14 cellular contexts compared by ENCODE assay signal in the genomic region with DNA sequence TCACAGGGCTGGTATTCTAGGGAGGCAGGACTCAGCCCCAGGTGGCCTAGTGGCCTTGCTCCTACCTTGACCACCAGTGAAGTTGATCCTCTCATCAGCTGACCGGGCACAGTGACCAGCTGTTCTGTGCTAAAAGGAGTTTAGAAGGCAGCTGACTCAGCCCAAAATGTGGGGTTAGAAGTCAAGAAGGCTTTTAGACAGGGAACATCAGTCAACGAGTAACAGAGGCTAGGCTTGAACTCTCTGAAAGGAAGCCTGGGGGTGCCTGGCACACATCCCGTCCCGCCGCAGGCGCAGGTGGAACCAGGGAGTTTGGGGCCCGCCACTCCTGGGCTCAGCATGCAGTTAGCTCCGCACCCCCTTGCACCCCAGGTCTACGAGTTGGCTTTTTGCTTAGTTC.
A peak's percentile ranks its signal among the peaks of the same experiment; 100 is the strongest.
DNase-seq lines count a peak whose midpoint lies in the region; ATAC-seq and TF ChIP-seq lines count a peak whose summit lies in the region.
"Had no signal": no experiment of that assay in that cellular context is flagged by ENCODE, and none has a peak within 500 bp of the region (broad histone marks: within the 10 kb centered on the region; RNA-seq: fewer than 3 reads in every experiment).

No MANE protein-coding gene starts in this region.

- no peak overlapping the region for H2AFZ ChIP-seq in ACC112 (ENCODE audit: low read length, unreplicated experiment)

- TF ChIP-seq CTCF in brain microvascular endothelial cell (IDR thresholded peaks at IDR 0.05; ENCODE audit: low read depth, low read length, missing control alignments) = no peak
- TF ChIP-seq CTCF in psoas muscle (IDR thresholded peaks at IDR 0.05) = no peak

- intact Hi-C loops in psoas muscle (cut with DNase I) = no loop called here

- in situ Hi-C loops in brain microvascular endothelial cell (cut with HindIII; ENCODE audit: low pct_ligation_motif_present, low sequenced_read_pairs) = no loop called here

- no peak for DNase-seq in brain microvascular endothelial cell
- peak; percentile 16 for DNase-seq in left kidney (ENCODE audit: low read depth, low spot score)
- peak in 1 of 2 donors; percentile 48 for DNase-seq in psoas muscle
- no peak for DNase-seq in NCI-H2196 treated with DMSO at 0.1 percent for 48 hours (lab: John Stamatoyannopoulos, UW; ENCODE audit: unreplicated experiment)
- DNase-seq in NCI-H2107 treated with DMSO at 0.1 percent for 48 hours (lab: John Stamatoyannopoulos, UW; ENCODE audit: unreplicated experiment) = no peak
- no peak for DNase-seq in NCI-H2081 (lab: John Stamatoyannopoulos, UW)
- no peak for DNase-seq in stimulated activated CD4-positive, alpha-beta T cell treated with anti-CD3 and anti-CD28 coated beads, Interleukin-12 subunit alpha, Interleukin-12 subunit beta, amount 100 ng/mL, for 4 hours
- DNase-seq: ACHN, KG1, naive B cell, NCI-H187, T-helper 1 cell had no signal

- 87 to 90% (median 88%) methylated on average over 9 of the region's 9 CpGs for WGBS in psoas muscle, 3 donors

- H3K4me1 ChIP-seq in ACC112 (ENCODE audit: control insufficient read depth, insufficient read depth, low read length, unreplicated experiment) (peaks cover 34% of the 10 kb centered on the region), psoas muscle (no peaks in the 10 kb centered on the region)

- peak in 3 of 4 donors; percentile 50 to 73 (median 68) for ATAC-seq in psoas muscle

- no peaks in the 10 kb centered on the region for H3K79me2 ChIP-seq in ACC112 (ENCODE audit: control insufficient read depth, insufficient read depth, low read length, unreplicated experiment)

- H3K27ac ChIP-seq in ACC112 (ENCODE audit: low read depth, low read length) (peak overlapping the region; percentile 85), brain microvascular endothelial cell (peak overlapping the region; percentile 84), psoas muscle (no peak overlapping the region)

- H3K36me3 ChIP-seq in ACC112 (ENCODE audit: insufficient read depth, low read length) (no peaks in the 10 kb centered on the region), brain microvascular endothelial cell (replicated peaks) (no peaks in the 10 kb centered on the region), psoas muscle (ENCODE audit: insufficient read depth in 1 of 2, low read depth in 1 of 2) (no peaks in the 10 kb centered on the region)

- H3K27me3 ChIP-seq in ACC112 (ENCODE audit: insufficient read depth, low read length) (no peaks in the 10 kb centered on the region), brain microvascular endothelial cell (replicated peaks) (no peaks in the 10 kb centered on the region), psoas muscle (ENCODE audit: insufficient read depth in 3 of 3, low read length in 2 of 3) (no peaks in the 10 kb centered on the region)

- peak overlapping the region; percentile 57 for H3K4me3 ChIP-seq in ACC112 (ENCODE audit: low read depth, low read length)
- H3K4me3 ChIP-seq in brain microvascular endothelial cell (ENCODE audit: low read depth, low read length) = no peak overlapping the region
- no peak overlapping the region for H3K4me3 ChIP-seq in psoas muscle
- H3K4me3 ChIP-seq: skin epidermis had no signal

- no peaks in the 10 kb centered on the region for H3K9me3 ChIP-seq in psoas muscle
